ENCODE assay signal across 14 cellular contexts in genomic region chr12:130803707-130804106, GRCh38. TPM values are rescaled to one million over a fixed set of nuclear protein-coding genes. Genes with fewer than 3 reads are reported as not detected.
DNase-seq lines count a peak whose midpoint lies in the region; ATAC-seq and TF ChIP-seq lines count a peak whose summit lies in the region.
"Had no signal": no experiment of that assay in that cellular context is flagged by ENCODE, and none has a peak within 500 bp of the region (broad histone marks: within the 10 kb centered on the region; RNA-seq: fewer than 3 reads in every experiment).

No MANE protein-coding gene starts in this region.

- BruUV-seq in PC-3 (replicated peaks; lab: Mats Ljungman, UMichigan), result no TSS peak

- no peak for ATAC-seq in PC-3
- ATAC-seq in CD4-positive, alpha-beta T cell (ENCODE audit: poor library complexity), result no peak

- H3K27me3 ChIP-seq in BJ (ENCODE audit: control insufficient read depth, insufficient read depth, low read length) (no peaks in the 10 kb centered on the region), PC-3 (ENCODE audit: low read length) (no peaks in the 10 kb centered on the region), prostate gland (replicated peaks; ENCODE audit: insufficient read depth) (no peaks in the 10 kb centered on the region)
- no peaks in the 10 kb centered on the region for H3K27me3 ChIP-seq in CD4-positive, alpha-beta T cell (ENCODE audit: control insufficient read depth, insufficient read depth, low read length)

- peak; percentile 1 for DNase-seq in BJ (ENCODE audit: low read depth)
- peak; percentile 18 for DNase-seq in PC-3
- DNase-seq in chondrocyte (ENCODE audit: low spot score), result no peak
- peak; percentile 68 for DNase-seq in iris pigment epithelial cell (ENCODE audit: low read depth)
- DNase-seq in prostate gland (ENCODE audit: low spot score), result no peak
- DNase-seq in NCI-H1417 (lab: John Stamatoyannopoulos, UW), result no peak
- DNase-seq in progenitor cell of endocrine pancreas (ENCODE audit: low spot score, unreplicated experiment), result no peak
- no peak for DNase-seq in CD4-positive, alpha-beta T cell
- DNase-seq: NCI-H1436 treated with DMSO at 0.1 percent for 48 hours; NCI-H2081 treated with DMSO at 0.1 percent for 48 hours; NCI-H226; NCI-H526 treated with DMSO at 0.1 percent for 48 hours; NK-92 treated with Interleukin-12 subunit alpha and Interleukin-12 subunit beta, amount 100 ng/mL, for 24 hours had no signal

- no peak overlapping the region for H3K9ac ChIP-seq in PC-3 (ENCODE audit: low read length)

- H3K36me3 ChIP-seq in BJ (ENCODE audit: control insufficient read depth, insufficient read depth, low read length), result peaks cover 23% of the 10 kb centered on the region
- peaks cover 7% of the 10 kb centered on the region; the same call in 1 of the 2 replicates for H3K36me3 ChIP-seq in PC-3 (ENCODE audit: low read depth, low read length)
- no peaks in the 10 kb centered on the region for H3K36me3 ChIP-seq in prostate gland

- no peak overlapping the region for H3K4me2 ChIP-seq in PC-3 (ENCODE audit: low read length)

- H3K4me1 ChIP-seq in PC-3 (ENCODE audit: insufficient read depth, low read length) (peaks cover 26% of the 10 kb centered on the region), prostate gland (replicated peaks) (no peaks in the 10 kb centered on the region)

- peaks cover 45% of the 10 kb centered on the region for H3K36me3 Mint-ChIP-seq in chondrocyte (ENCODE audit: low read depth)
- peaks cover 16% of the 10 kb centered on the region for H3K36me3 Mint-ChIP-seq in progenitor cell of endocrine pancreas (ENCODE audit: insufficient read depth)
- H3K36me3 Mint-ChIP-seq in CD4-positive, alpha-beta T cell (ENCODE audit: low read depth), result peaks cover 89% of the 10 kb centered on the region

- WGBS in prostate gland, result 93% methylated on average over 5 of the region's 5 CpGs

- no peaks in the 10 kb centered on the region for H3K79me2 ChIP-seq in PC-3 (ENCODE audit: low read length)

- TF ChIP-seq CTCF in BJ (IDR thresholded peaks at IDR 0.05; ENCODE audit: insufficient read depth, low read depth, low read length) (no peak), PC-3 (conservative IDR thresholded peaks at IDR 0.05; ENCODE audit: low read depth, low read length) (no peak), chondrocyte (IDR thresholded peaks at IDR 0.05) (no peak), prostate gland (IDR thresholded peaks at IDR 0.05) (no peak), progenitor cell of endocrine pancreas (IDR thresholded peaks at IDR 0.05; ENCODE audit: unreplicated experiment) (no peak)
- TF ChIP-seq CTCF in CD4-positive, alpha-beta T cell (IDR thresholded peaks at IDR 0.05), result no peak

- CTCF ChIA-PET in BJ (lab: Yijun Ruan, JAX), result no interaction called here
- CTCF ChIA-PET in PC-3 (lab: Charles Lee), result no interaction called here
- CTCF ChIA-PET in CD4-positive, alpha-beta T cell (lab: Charles Lee), result no interaction called here

- no peaks in the 10 kb centered on the region for H4K20me1 ChIP-seq in PC-3 (ENCODE audit: low read length)

- H3K27me3 Mint-ChIP-seq in chondrocyte (ENCODE audit: low read depth) (no peaks in the 10 kb centered on the region), progenitor cell of endocrine pancreas (no peaks in the 10 kb centered on the region)
- no peaks in the 10 kb centered on the region for H3K27me3 Mint-ChIP-seq in CD4-positive, alpha-beta T cell
- H3K27me3 Mint-ChIP-seq: IgD-negative memory B cell had no signal

- H3K4me3 ChIP-seq in BJ (ENCODE audit: low read depth, low read length), result no peak overlapping the region
- H3K4me3 ChIP-seq in PC-3 (ENCODE audit: low read length), result no peak overlapping the region
- H3K4me3 ChIP-seq in prostate gland, result no peak overlapping the region

- intact Hi-C loops in PC-3 (cut with micrococcal nuclease) (no loop called here), prostate gland (cut with DNase I) (no loop called here)
- intact Hi-C loops in CD4-positive, alpha-beta T cell (cut with DNase I, micrococcal nuclease), result no loop called here

- H2AFZ ChIP-seq in PC-3 (ENCODE audit: low read length), result no peak overlapping the region

- H3K9me3 ChIP-seq in PC-3 (ENCODE audit: low read length) (no peaks in the 10 kb centered on the region), prostate gland (no peaks in the 10 kb centered on the region)
- no peaks in the 10 kb centered on the region for H3K9me3 ChIP-seq in CD4-positive, alpha-beta T cell (ENCODE audit: control insufficient read depth, low read length)

- H3K27ac ChIP-seq in PC-3 (ENCODE audit: low read length) (no peak overlapping the region), prostate gland (no peak overlapping the region)
- no peak overlapping the region for H3K27ac ChIP-seq in CD4-positive, alpha-beta T cell (ENCODE audit: low read depth, low read length)

- H3K9me3 Mint-ChIP-seq in chondrocyte (ENCODE audit: low read depth), result no peaks in the 10 kb centered on the region
- no peaks in the 10 kb centered on the region for H3K9me3 Mint-ChIP-seq in progenitor cell of endocrine pancreas (ENCODE audit: low read depth)
- H3K9me3 Mint-ChIP-seq in CD4-positive, alpha-beta T cell, result no peaks in the 10 kb centered on the region

- H3K27ac Mint-ChIP-seq in chondrocyte (ENCODE audit: unreplicated experiment) (peak overlapping the region; percentile 0), progenitor cell of endocrine pancreas (no peak overlapping the region)
- no peak overlapping the region for H3K27ac Mint-ChIP-seq in CD4-positive, alpha-beta T cell
- H3K27ac Mint-ChIP-seq: IgD-negative memory B cell had no signal

- H3K4me3 Mint-ChIP-seq in chondrocyte (ENCODE audit: unreplicated experiment) (no peak overlapping the region), progenitor cell of endocrine pancreas (ENCODE audit: low read depth) (no peak overlapping the region)
- no peak overlapping the region for H3K4me3 Mint-ChIP-seq in CD4-positive, alpha-beta T cell
- H3K4me3 Mint-ChIP-seq: IgD-negative memory B cell had no signal

- peaks cover 7% of the 10 kb centered on the region for H3K4me1 Mint-ChIP-seq in chondrocyte (ENCODE audit: low read depth)
- H3K4me1 Mint-ChIP-seq in progenitor cell of endocrine pancreas (ENCODE audit: low read depth), result no peaks in the 10 kb centered on the region
- H3K4me1 Mint-ChIP-seq in CD4-positive, alpha-beta T cell (ENCODE audit: low read depth), result no peaks in the 10 kb centered on the region

- no peaks in the 10 kb centered on the region for H3K9me2 ChIP-seq in PC-3 (replicated peaks; ENCODE audit: low read length)

- POLR2A ChIA-PET in BJ (lab: Charles Lee), result no interaction called here
- POLR2A ChIA-PET in PC-3 (lab: Charles Lee; ENCODE audit: unreplicated experiment), result no interaction called here
- POLR2A ChIA-PET in CD4-positive, alpha-beta T cell (lab: Charles Lee), result no interaction called here

- no peak for TF ChIP-seq POLR2A in prostate gland (IDR thresholded peaks at IDR 0.05)

- H3F3A ChIP-seq in PC-3 (ENCODE audit: low read length, unreplicated experiment), result peaks cover 2% of the 10 kb centered on the region

RNA-seq across cellular contexts. Expression of gene STX2, which starts 35.3 kb away (rescaled TPM):
- polyA plus RNA-seq in BJ (2011; rRNA removed), result 26.0 and 43.1 TPM in 2 replicates
- polyA minus RNA-seq in BJ (2011; rRNA and poly(A)+ RNA removed), result 13.0 and 18.4 TPM in 2 replicates
- total RNA-seq in PC-3 (2014; rRNA removed) (18.2 and 24.0 TPM in 2 replicates), chondrocyte (28.4 to 42.6 TPM (median 40.4 TPM) in 3 replicates), prostate gland (10 to 100 TPM in 1 of 2 donors, 1 to 10 TPM in 1; 5.3 to 11.5 TPM), progenitor cell of endocrine pancreas (20.5 and 22.4 TPM in 2 replicates)
- total RNA-seq in CD4-positive, alpha-beta T cell, result 10 to 100 TPM; 13.4 to 14.1 TPM

Comparison
In these comparisons a context has a peak if more than half of its experiments do, and no peak if none do; other contexts are left out.
1. DNase-seq: peak in BJ (single experiment), PC-3 (single experiment) and iris pigment epithelial cell (single experiment); none in chondrocyte (single experiment), prostate gland (single experiment), NCI-H1417 (0 of 3), progenitor cell of endocrine pancreas (single experiment) and CD4-positive, alpha-beta T cell (0 of 10).